34 cellular contexts compared by ENCODE assay signal in the genomic region with DNA sequence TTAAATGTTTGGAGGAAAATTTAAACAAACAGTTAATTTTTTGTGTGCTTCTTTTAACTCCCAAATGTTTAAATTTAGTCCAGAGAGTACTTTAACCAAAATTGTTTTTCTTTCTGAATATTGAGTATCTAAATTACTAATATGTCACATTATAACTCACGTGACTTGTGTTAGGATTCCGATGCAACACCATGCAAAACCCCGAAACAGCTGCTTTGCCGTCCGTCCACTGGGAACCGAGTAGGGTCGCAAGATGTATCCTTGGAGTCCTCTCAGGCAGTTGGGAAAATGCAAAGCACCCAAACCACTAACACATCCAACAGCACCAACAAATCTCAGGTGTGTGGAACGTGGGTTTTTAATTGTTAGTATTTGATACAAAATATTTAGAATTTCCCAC.
"Had no signal": no experiment of that assay in that cellular context is flagged by ENCODE, and none has a peak within 500 bp of the region (broad histone marks: within the 10 kb centered on the region; RNA-seq: fewer than 3 reads in every experiment).

No MANE protein-coding gene starts in this region.

- H3K27me3 ChIP-seq: MG63 had no signal

- DNase-seq: Kasumi-1, MG63, MM.1S, MV-4-11, NCI-H1048, NCI-H1092, NCI-H1092 treated with DMSO at 0.1 percent for 48 hours, NCI-H1105, NCI-H1105 treated with DMSO at 0.1 percent for 48 hours, NCI-H1417, NCI-H1417 treated with DMSO at 0.1 percent for 48 hours, NCI-H1436, NCI-H1436 treated with DMSO at 0.1 percent for 48 hours, NCI-H146, NCI-H1694, NCI-H1694 treated with DMSO at 0.1 percent for 48 hours, NCI-H187, NCI-H187 treated with DMSO at 0.1 percent for 48 hours, NCI-H1930, NCI-H2029, NCI-H2029 treated with DMSO at 0.1 percent for 48 hours, NCI-H2081, NCI-H2081 treated with DMSO at 0.1 percent for 48 hours, NCI-H2107, NCI-H2171, NCI-H2171 treated with DMSO at 0.1 percent for 48 hours, NCI-H2227 treated with DMSO at 0.1 percent for 48 hours, NCI-H226, NCI-H345, NCI-H446, NCI-H446 treated with DMSO at 0.1 percent for 48 hours, NCI-H510A, NCI-H510A treated with DMSO at 0.1 percent for 48 hours, NCI-H524 had no signal

- H3K9me3 ChIP-seq: MG63 had no signal

- H3K4me3 ChIP-seq: MG63 had no signal
